ENCODE assay signal across 8 cellular contexts in the genomic region with DNA sequence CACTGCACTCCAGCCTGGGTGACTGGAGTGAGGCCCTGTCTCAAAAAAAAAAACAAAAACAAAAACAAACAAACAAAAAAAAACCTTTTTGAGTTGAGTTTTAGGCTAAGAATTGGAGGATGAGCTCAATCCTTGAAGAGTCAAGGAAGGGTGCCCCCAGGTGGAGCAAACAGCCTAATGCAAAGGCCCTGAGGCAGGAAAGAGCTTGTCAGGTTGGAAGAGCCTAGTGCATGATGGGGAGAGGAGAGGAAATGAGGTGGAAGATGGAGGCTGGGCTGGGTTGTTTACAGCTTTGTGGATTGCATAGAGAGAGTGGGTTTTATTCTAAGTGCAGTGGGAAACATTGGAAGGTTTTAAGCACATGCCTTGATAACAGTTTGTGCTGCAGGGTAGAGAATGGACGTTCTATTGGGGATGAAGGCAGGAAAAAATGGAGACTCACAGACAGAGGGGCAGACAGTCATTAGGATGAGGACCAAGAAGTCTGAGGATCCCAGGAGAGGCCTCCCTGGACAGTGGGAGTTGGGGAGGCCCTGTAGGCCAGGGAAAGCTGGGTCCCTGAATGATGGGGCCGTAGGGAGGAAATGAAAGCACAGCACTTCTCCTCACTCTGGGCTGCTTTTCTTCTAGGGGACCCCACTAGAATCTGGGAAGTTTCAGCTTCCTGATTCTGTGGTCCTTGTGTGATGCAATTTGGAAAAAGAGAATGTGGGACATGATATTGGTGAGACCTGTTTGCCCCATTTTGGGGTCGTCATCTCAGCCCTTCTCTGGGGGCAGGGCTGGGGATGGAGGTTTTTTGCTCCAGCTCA.
DNase-seq lines count a peak whose midpoint lies in the region; ATAC-seq lines count a peak whose summit lies in the region.

No MANE protein-coding gene starts in this region.

- H3K4me3 Mint-ChIP-seq in activated T-cell treated with anti-CD3 and anti-CD28 coated beads, Interleukin-2, amount 50 U/mL, for 24 hours: no peak overlapping the region
- peak overlapping the region; percentile 9 for H3K4me3 Mint-ChIP-seq in stimulated activated naive CD8-positive, alpha-beta T cell treated with anti-CD3 and anti-CD28 coated beads, Interleukin-15, Interleukin-2, amounts not matched to agents 100 ng/mL and 50 ng/mL, for 24 hours

- ATAC-seq in GM19397 (IDR thresholded peaks at IDR 0.05; ENCODE audit: unreplicated experiment) (no peak), HG03521 (IDR thresholded peaks at IDR 0.05; ENCODE audit: unreplicated experiment) (no peak)

- H3K4me1 Mint-ChIP-seq in activated T-cell treated with anti-CD3 and anti-CD28 coated beads, Interleukin-2, amount 50 U/mL, for 24 hours (ENCODE audit: low read depth): peaks cover 28% of the 10 kb centered on the region
- peaks cover 34% of the 10 kb centered on the region for H3K4me1 Mint-ChIP-seq in stimulated activated naive CD8-positive, alpha-beta T cell treated with anti-CD3 and anti-CD28 coated beads, Interleukin-15, Interleukin-2, amounts not matched to agents 100 ng/mL and 50 ng/mL, for 24 hours (ENCODE audit: low read depth)

- H3K27me3 Mint-ChIP-seq in activated T-cell treated with anti-CD3 and anti-CD28 coated beads, Interleukin-2, amount 50 U/mL, for 24 hours: peaks cover 20% of the 10 kb centered on the region
- peaks cover 4% of the 10 kb centered on the region for H3K27me3 Mint-ChIP-seq in stimulated activated naive CD8-positive, alpha-beta T cell treated with anti-CD3 and anti-CD28 coated beads, Interleukin-15, Interleukin-2, amounts not matched to agents 100 ng/mL and 50 ng/mL, for 24 hours

- H3K36me3 Mint-ChIP-seq in activated T-cell treated with anti-CD3 and anti-CD28 coated beads, Interleukin-2, amount 50 U/mL, for 24 hours (ENCODE audit: low read depth): peaks cover 16% of the 10 kb centered on the region
- H3K36me3 Mint-ChIP-seq in stimulated activated naive CD8-positive, alpha-beta T cell treated with anti-CD3 and anti-CD28 coated beads, Interleukin-15, Interleukin-2, amounts not matched to agents 100 ng/mL and 50 ng/mL, for 24 hours (ENCODE audit: low read depth): peaks cover 5% of the 10 kb centered on the region

- H3K9me3 Mint-ChIP-seq in activated T-cell treated with anti-CD3 and anti-CD28 coated beads, Interleukin-2, amount 50 U/mL, for 24 hours: no peaks in the 10 kb centered on the region
- no peaks in the 10 kb centered on the region for H3K9me3 Mint-ChIP-seq in stimulated activated naive CD8-positive, alpha-beta T cell treated with anti-CD3 and anti-CD28 coated beads, Interleukin-15, Interleukin-2, amounts not matched to agents 100 ng/mL and 50 ng/mL, for 24 hours

- no peak for DNase-seq in activated T-cell treated with anti-CD3 and anti-CD28 coated beads, Interleukin-2, amount 50 U/mL, for 24 hours
- no peak for DNase-seq in activated T-cell treated with anti-CD3 and anti-CD28 coated beads, Interleukin-2, amount 50 U/mL, for 1 hour
- DNase-seq in MV-4-11 (lab: John Stamatoyannopoulos, UW) (peak; percentile 28), cerebellar cortex (ENCODE audit: low spot score) (peak; percentile 62), activated T-cell treated with anti-CD3 and anti-CD28 coated beads for 4 hours (no peak)

- peak overlapping the region; percentile 0 for H3K27ac Mint-ChIP-seq in activated T-cell treated with anti-CD3 and anti-CD28 coated beads, Interleukin-2, amount 50 U/mL, for 24 hours
- no peak overlapping the region for H3K27ac Mint-ChIP-seq in stimulated activated naive CD8-positive, alpha-beta T cell treated with anti-CD3 and anti-CD28 coated beads, Interleukin-15, Interleukin-2, amounts not matched to agents 100 ng/mL and 50 ng/mL, for 24 hours

Comparison
In these comparisons a context has a peak if more than half of its experiments do, and no peak if none do; other contexts are left out.
1. DNase-seq: peak in MV-4-11 (single experiment) and cerebellar cortex (single experiment); none in activated T-cell treated with anti-CD3 and anti-CD28 coated beads, Interleukin-2, amount 50 U/mL, for 24 hours (single experiment), activated T-cell treated with anti-CD3 and anti-CD28 coated beads, Interleukin-2, amount 50 U/mL, for 1 hour (single experiment) and activated T-cell treated with anti-CD3 and anti-CD28 coated beads for 4 hours (single experiment).